10 cellular contexts compared by ENCODE assay signal in genomic region chr16:88697831-88698693, GRCh38. TPM values are rescaled to one million over a fixed set of nuclear protein-coding genes. Genes with fewer than 3 reads are reported as not detected.
A peak's percentile ranks its signal among the peaks of the same experiment; 100 is the strongest.
DNase-seq lines count a peak whose midpoint lies in the region; ATAC-seq and TF ChIP-seq lines count a peak whose summit lies in the region.
"Had no signal": no experiment of that assay in that cellular context is flagged by ENCODE, and none has a peak within 500 bp of the region (broad histone marks: within the 10 kb centered on the region; RNA-seq: fewer than 3 reads in every experiment).

No MANE protein-coding gene starts in this region.

- H3K4me3 Mint-ChIP-seq in activated CD8-positive, alpha-beta T cell treated with anti-CD3 and anti-CD28 coated beads for 36 hours = no peak overlapping the region
- H3K4me3 Mint-ChIP-seq: activated T-cell treated with anti-CD3 and anti-CD28 coated beads, Interleukin-2, amount 50 U/mL, for 4 hours had no signal

- peak overlapping the region in 10 of 11 experiments; percentile 8 to 97 (median 94); a peak in 16 of 22 replicates for H3K27ac ChIP-seq in BLaER1 treated with 17β-estradiol and CSF1 and Interleukin-3, amounts not matched to agents 10 nM and 100 nM
- H3K27ac ChIP-seq in liver (ENCODE audit: low read depth in 1 of 2, low read length in 2 of 2) (no peak overlapping the region), uterus (no peak overlapping the region)

- ATAC-seq in activated CD8-positive, alpha-beta T cell treated with anti-CD3 and anti-CD28 coated beads for 36 hours = no peak
- ATAC-seq: activated T-cell treated with anti-CD3 and anti-CD28 coated beads, Interleukin-2, amount 50 U/mL, for 4 hours had no signal

- peaks cover 39% of the 10 kb centered on the region for H3K4me1 Mint-ChIP-seq in activated CD8-positive, alpha-beta T cell treated with anti-CD3 and anti-CD28 coated beads for 36 hours (ENCODE audit: low read depth)

- H3K4me2 ChIP-seq in BLaER1 treated with 17β-estradiol and CSF1 and Interleukin-3, amounts not matched to agents 10 nM and 100 nM = peak overlapping the region; percentile 96 to 100 (median 99)

- peak overlapping the region; percentile 6 to 92 (median 86); a peak in 21 of 22 replicates for H3K9ac ChIP-seq in BLaER1 treated with 17β-estradiol and CSF1 and Interleukin-3, amounts not matched to agents 10 nM and 100 nM
- H3K9ac ChIP-seq in liver (ENCODE audit: low read depth in 1 of 2, low read length in 2 of 2) = no peak overlapping the region

- POLR2A ChIA-PET in activated CD8-positive, alpha-beta T cell treated with anti-CD3 and anti-CD28 coated beads for 36 hours (lab: Charles Lee) = interaction anchor here (0.9 kb wide), 1 partner anchor 52 kb away, joined by 3 read pairs; no protein-coding TSS in a partner anchor

- no peak for TF ChIP-seq POLR2A in uterus (IDR thresholded peaks at IDR 0.05)

- WGBS in liver = 88% methylated on average over 43 of the region's 43 CpGs

- H4K20me1 ChIP-seq in BLaER1 treated with 17β-estradiol and CSF1 and Interleukin-3, amounts not matched to agents 10 nM and 100 nM = peaks cover 6 to 46% (median 15%) of the 10 kb centered on the region in 11 experiments; a peak in 14 of 22 replicates

- H3K36me3 ChIP-seq in BLaER1 treated with 17β-estradiol and CSF1 and Interleukin-3, amounts not matched to agents 10 nM and 100 nM = peaks cover 6 to 68% (median 46%) of the 10 kb centered on the region in 11 experiments; a peak in 21 of 22 replicates
- H3K36me3 ChIP-seq in liver (ENCODE audit: control insufficient read depth in 4 of 4, insufficient read depth in 3 of 4, low read depth in 1 of 4, low read length in 3 of 4) = peaks cover 2 to 15% (median 6%) of the 10 kb centered on the region in 4 donors
- H3K36me3 ChIP-seq in uterus = no peaks in the 10 kb centered on the region

- intact Hi-C loops in activated CD8-positive, alpha-beta T cell treated with anti-CD3 and anti-CD28 coated beads for 36 hours (cut with micrococcal nuclease) = no loop called here
- intact Hi-C loops in uterus (cut with DNase I; ENCODE audit: low total_unique reads) = no loop called here

- H3K36me3 Mint-ChIP-seq in activated CD8-positive, alpha-beta T cell treated with anti-CD3 and anti-CD28 coated beads for 36 hours (ENCODE audit: low read depth) = peaks cover 35% of the 10 kb centered on the region

- CTCF ChIA-PET in activated CD8-positive, alpha-beta T cell treated with anti-CD3 and anti-CD28 coated beads for 36 hours (lab: Charles Lee) = no interaction called here

- peak; percentile 39 for TF ChIP-seq CTCF in GM12872 (IDR thresholded peaks at IDR 0.05; ENCODE audit: insufficient read depth, low read depth, low read length)
- TF ChIP-seq CTCF in activated CD8-positive, alpha-beta T cell treated with anti-CD3 and anti-CD28 coated beads for 36 hours (IDR thresholded peaks at IDR 0.05) = peak; percentile 56
- peak; percentile 31 for TF ChIP-seq CTCF in liver (IDR thresholded peaks at IDR 0.05; ENCODE audit: low read depth, low read length, missing input control)
- no peak for TF ChIP-seq CTCF in uterus (IDR thresholded peaks at IDR 0.05)

- peak; percentile 49 for DNase-seq in activated CD8-positive, alpha-beta T cell treated with anti-CD3 and anti-CD28 coated beads for 36 hours
- DNase-seq in glomerular visceral epithelial cell (ENCODE audit: extremely low spot score) = no peak
- no peak for DNase-seq in foreskin melanocyte
- DNase-seq in medulla oblongata (ENCODE audit: extremely low spot score) = no peak
- no peak for DNase-seq in uterus
- DNase-seq: activated T-cell treated with anti-CD3 and anti-CD28 coated beads, Interleukin-2, amount 50 U/mL, for 4 hours; KBM-7 had no signal

- no peak overlapping the region for H3K27ac Mint-ChIP-seq in activated CD8-positive, alpha-beta T cell treated with anti-CD3 and anti-CD28 coated beads for 36 hours

- H3K4me3 ChIP-seq in BLaER1 treated with 17β-estradiol and CSF1 and Interleukin-3, amounts not matched to agents 10 nM and 100 nM = peak overlapping the region in 6 of 10 experiments; percentile 18 to 98 (median 94); a peak in 8 of 20 replicates
- no peak overlapping the region for H3K4me3 ChIP-seq in liver (ENCODE audit: low read depth in 1 of 3, low read length in 3 of 3)
- no peak overlapping the region for H3K4me3 ChIP-seq in uterus

- no peaks in the 10 kb centered on the region for H3K9me3 Mint-ChIP-seq in activated CD8-positive, alpha-beta T cell treated with anti-CD3 and anti-CD28 coated beads for 36 hours
- H3K9me3 Mint-ChIP-seq: activated T-cell treated with anti-CD3 and anti-CD28 coated beads, Interleukin-2, amount 50 U/mL, for 4 hours had no signal

- H3K27me3 ChIP-seq in BLaER1 treated with 17β-estradiol and CSF1 and Interleukin-3, amounts not matched to agents 10 nM and 100 nM = no peaks in the 10 kb centered on the region
- no peaks in the 10 kb centered on the region for H3K27me3 ChIP-seq in liver (ENCODE audit: control insufficient read depth in 4 of 4, insufficient read depth in 4 of 4, low read length in 3 of 4)
- H3K27me3 ChIP-seq in uterus = no peaks in the 10 kb centered on the region

- H3K27me3 Mint-ChIP-seq in activated CD8-positive, alpha-beta T cell treated with anti-CD3 and anti-CD28 coated beads for 36 hours = no peaks in the 10 kb centered on the region

- peak in 1 of 2 donors; percentile 56 for TF ChIP-seq RAD21 in liver (IDR thresholded peaks at IDR 0.05)

- H3K9me3 ChIP-seq in BLaER1 treated with 17β-estradiol and CSF1 and Interleukin-3, amounts not matched to agents 10 nM and 100 nM (replicated peaks in 1 of 11) = no peaks in the 10 kb centered on the region
- H3K9me3 ChIP-seq in liver (ENCODE audit: control insufficient read depth in 4 of 4, low read length in 3 of 4) (no peaks in the 10 kb centered on the region), uterus (no peaks in the 10 kb centered on the region)

- H3K4me1 ChIP-seq in BLaER1 treated with 17β-estradiol and CSF1 and Interleukin-3, amounts not matched to agents 10 nM and 100 nM = peaks cover 63 to 99% (median 80%) of the 10 kb centered on the region in 10 experiments
- peaks cover 0 to 12% (median 2%) of the 10 kb centered on the region in 4 donors for H3K4me1 ChIP-seq in liver (ENCODE audit: control insufficient read depth in 4 of 4, insufficient read depth in 4 of 4, low read length in 3 of 4)
- no peaks in the 10 kb centered on the region for H3K4me1 ChIP-seq in uterus

TF ChIP-seq in liver, 16 proteins besides CTCF, POLR2A, EP300 and RAD21 (continues in another document):
- TF ChIP-seq SP1 (IDR thresholded peaks at IDR 0.05) (no peak), ZBTB33 (IDR thresholded peaks at IDR 0.05) (no peak), HNF4G (IDR thresholded peaks at IDR 0.05) (no peak), NR2F2 (IDR thresholded peaks at IDR 0.05) (no peak), EGR1 (IDR thresholded peaks at IDR 0.05; ENCODE audit: low read depth in 2 of 2) (no peak), FOXA2 (IDR thresholded peaks at IDR 0.05) (no peak), ATF3 (IDR thresholded peaks at IDR 0.05) (no peak)

RNA-seq across cellular contexts. Expression of gene RNF166, which starts 8.1 kb away (rescaled TPM):
- 10 to 100 TPM; 80.7 to 82.4 TPM for total RNA-seq in activated CD8-positive, alpha-beta T cell treated with anti-CD3 and anti-CD28 coated beads for 36 hours
- total RNA-seq in liver (1 to 10 TPM; 7.9 to 9.1 TPM), uterus (10 to 100 TPM; 14.2 to 33.2 (median 20.0) TPM)
- polyA plus RNA-seq in liver = 1 to 10 TPM; 6.5 to 7.3 TPM

RNA-seq across cellular contexts. Expression of gene CTU2, which starts 8.2 kb away (rescaled TPM):
- total RNA-seq in activated CD8-positive, alpha-beta T cell treated with anti-CD3 and anti-CD28 coated beads for 36 hours = 10 to 100 TPM; 37.1 to 37.8 TPM
- total RNA-seq in liver (1 to 10 TPM; 7.0 to 8.5 TPM), uterus (10 to 100 TPM in 3 of 4 donors, under 1 TPM in 1; 0.88 to 20.3 (median 14.6) TPM)
- 1 to 10 TPM; 7.2 to 7.7 TPM for polyA plus RNA-seq in liver

RNA-seq across cellular contexts. Expression of gene SNAI3, which starts 11.8 kb away (rescaled TPM):
- total RNA-seq in activated CD8-positive, alpha-beta T cell treated with anti-CD3 and anti-CD28 coated beads for 36 hours = 1 to 10 TPM; 5.2 to 5.3 TPM
- under 1 TPM; 0.05 to 0.17 TPM for total RNA-seq in liver
- polyA plus RNA-seq in liver = under 1 TPM; 0.24 to 0.48 TPM
- under 1 TPM in 2 of 4 donors, not detected in 2; 0.14 to 0.43 TPM for total RNA-seq in uterus

RNA-seq across cellular contexts. Expression of gene MVD, which starts 35.2 kb away (rescaled TPM):
- total RNA-seq in activated CD8-positive, alpha-beta T cell treated with anti-CD3 and anti-CD28 coated beads for 36 hours = 10 to 100 TPM; 83.1 to 89.9 TPM
- total RNA-seq in liver (10 to 100 TPM; 73.4 to 99.2 TPM), uterus (10 to 100 TPM in 2 of 4 donors, 1 to 10 TPM in 2; 2.4 to 22.1 (median 15.0) TPM)
- 10 to 100 TPM; 21.7 to 76.0 TPM for polyA plus RNA-seq in liver

RNA-seq across cellular contexts. Expression of gene CYBA, which starts 47.2 kb away (rescaled TPM):
- 100 to 1,000 TPM; 230 to 236 TPM for total RNA-seq in activated CD8-positive, alpha-beta T cell treated with anti-CD3 and anti-CD28 coated beads for 36 hours
- 100 to 1,000 TPM in 1 of 2 donors, 10 to 100 TPM in 1; 45.8 to 217 TPM for total RNA-seq in liver
- polyA plus RNA-seq in liver = 10 to 100 TPM; 39.0 to 59.5 TPM
- total RNA-seq in uterus = 10 to 100 TPM; 17.4 to 72.0 (median 38.3) TPM

Comparison
In these comparisons a context has a peak if more than half of its experiments do, and no peak if none do; other contexts are left out.
1. H3K27ac ChIP-seq: peak in BLaER1 treated with 17β-estradiol and CSF1 and Interleukin-3, amounts not matched to agents 10 nM and 100 nM (10 of 11); none in liver (0 of 2) and uterus (0 of 2).
2. H3K4me3 ChIP-seq: peak in BLaER1 treated with 17β-estradiol and CSF1 and Interleukin-3, amounts not matched to agents 10 nM and 100 nM (6 of 10); none in liver (0 of 3) and uterus (0 of 2).
3. H3K9ac ChIP-seq: peak in BLaER1 treated with 17β-estradiol and CSF1 and Interleukin-3, amounts not matched to agents 10 nM and 100 nM (11 of 11); none in liver (0 of 2).
4. CTCF ChIP-seq: peak in GM12872 (single experiment), activated CD8-positive, alpha-beta T cell treated with anti-CD3 and anti-CD28 coated beads for 36 hours (single experiment) and liver (single experiment); none in uterus (0 of 4).
5. RNA of gene SNAI3, which starts 11.8 kb away (total RNA-seq): 5.2 to 5.3 TPM in activated CD8-positive, alpha-beta T cell treated with anti-CD3 and anti-CD28 coated beads for 36 hours; 0.05 to 0.17 TPM in liver and 0.14 to 0.43 TPM in uterus; every median in the first group is over 4 times any median in the second.